Comparison of ENCODE assay signal across 19 cellular contexts in genomic region chr9:78221425-78221824, GRCh38.
"Had no signal": no experiment of that assay in that cellular context is flagged by ENCODE, and none has a peak within 500 bp of the region (broad histone marks: within the 10 kb centered on the region; RNA-seq: fewer than 3 reads in every experiment).

No MANE protein-coding gene starts in this region.

- H3K27me3 ChIP-seq: colonic mucosa had no signal

- H3K9ac ChIP-seq: parathyroid adenoma had no signal

- DNase-seq: colonic mucosa; effector CD4-positive, alpha-beta T cell; endodermal cell; erythroblast; foreskin keratinocyte; immature natural killer cell; kidney; left cardiac atrium; left ventricle myocardium superior; mammary epithelial cell; naive thymus-derived CD4-positive, alpha-beta T cell; nephron progenitor cell; psoas muscle; retina; stimulated activated CD4-positive, alpha-beta T cell treated with anti-CD3 and anti-CD28 coated beads, Interleukin-12 subunit alpha, Interleukin-12 subunit beta, amount 100 ng/mL, for 4 hours; stimulated activated naive CD4-positive, alpha-beta T cell treated with Interleukin-2 at 50 U/mL for 16 hours; trophoblast cell had no signal

- H3K79me2 ChIP-seq: parathyroid adenoma had no signal

- H3K27ac ChIP-seq: colonic mucosa, foreskin keratinocyte, parathyroid adenoma, psoas muscle, skin epidermis had no signal

- H3K4me3 Mint-ChIP-seq: endodermal cell; immature natural killer cell; naive thymus-derived CD4-positive, alpha-beta T cell; nephron progenitor cell had no signal

- H3K4me3 ChIP-seq: colonic mucosa, psoas muscle, skin epidermis had no signal

- H3K27ac Mint-ChIP-seq: endodermal cell, immature natural killer cell, nephron progenitor cell had no signal

- H3K9me3 Mint-ChIP-seq: immature natural killer cell had no signal

- H2AFZ ChIP-seq: parathyroid adenoma had no signal

- H3K4me1 ChIP-seq: colonic mucosa, foreskin keratinocyte, parathyroid adenoma, psoas muscle had no signal

- H3K36me3 ChIP-seq: colonic mucosa had no signal

- H3K9me3 ChIP-seq: colonic mucosa, psoas muscle had no signal

- H3K4me1 Mint-ChIP-seq: endodermal cell, immature natural killer cell, nephron progenitor cell had no signal
